Comparison of ENCODE assay signal across 1 cellular context in the genomic region with DNA sequence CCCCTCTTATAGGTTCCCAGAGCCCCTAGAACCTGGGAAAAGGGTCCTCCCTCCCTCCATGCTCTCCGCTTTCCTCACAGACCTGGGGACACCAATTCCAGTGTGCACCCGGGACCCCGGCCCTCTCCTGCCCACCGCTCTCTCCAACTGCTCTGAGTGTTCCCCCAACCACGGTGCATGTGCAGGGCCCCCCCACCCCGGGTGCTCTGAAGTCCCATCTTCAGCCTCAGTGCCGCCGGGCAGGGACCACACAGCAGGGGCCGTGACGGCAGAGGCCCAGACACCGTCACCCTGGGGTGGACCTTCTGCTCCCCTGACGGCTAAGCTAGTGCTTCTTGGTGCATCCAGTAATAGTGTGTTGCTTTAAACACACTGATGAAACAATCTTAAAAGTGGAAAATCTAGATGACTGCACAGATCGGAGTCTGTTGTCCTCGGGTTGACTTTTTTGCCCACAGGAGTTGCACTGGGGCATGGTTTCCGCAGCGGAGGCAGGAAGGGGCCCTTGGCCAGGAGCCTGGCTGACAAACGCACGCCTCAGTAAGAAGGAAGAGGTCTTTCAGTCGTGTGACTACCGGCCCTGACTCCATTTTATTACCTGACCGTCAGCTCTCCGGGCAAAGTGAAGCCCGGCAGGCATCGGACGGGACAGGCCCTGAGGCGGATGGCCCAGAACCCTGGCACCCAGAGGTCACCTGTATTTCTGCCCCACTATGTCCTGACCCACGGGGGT.
TF ChIP-seq lines count a peak whose summit lies in the region.

No MANE protein-coding gene starts in this region.

TF ChIP-seq in WTC11, 78 proteins besides CTCF, POLR2A, EP300 and RAD21:
- TF ChIP-seq TP53 (CRISPR knock-in tag; IDR thresholded peaks at IDR 0.05), result no peak
- TF ChIP-seq, protein P1, sequence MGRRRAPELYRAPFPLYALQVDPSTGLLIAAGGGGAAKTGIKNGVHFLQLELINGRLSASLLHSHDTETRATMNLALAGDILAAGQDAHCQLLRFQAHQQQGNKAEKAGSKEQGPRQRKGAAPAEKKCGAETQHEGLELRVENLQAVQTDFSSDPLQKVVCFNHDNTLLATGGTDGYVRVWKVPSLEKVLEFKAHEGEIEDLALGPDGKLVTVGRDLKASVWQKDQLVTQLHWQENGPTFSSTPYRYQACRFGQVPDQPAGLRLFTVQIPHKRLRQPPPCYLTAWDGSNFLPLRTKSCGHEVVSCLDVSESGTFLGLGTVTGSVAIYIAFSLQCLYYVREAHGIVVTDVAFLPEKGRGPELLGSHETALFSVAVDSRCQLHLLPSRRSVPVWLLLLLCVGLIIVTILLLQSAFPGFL (CRISPR knock-in tag; IDR thresholded peaks at IDR 0.05; ENCODE audit: borderline replicate concordance), result no peak
- TF ChIP-seq SOX15 (CRISPR knock-in tag; IDR thresholded peaks at IDR 0.05), result no peak
- TF ChIP-seq, protein P2, sequence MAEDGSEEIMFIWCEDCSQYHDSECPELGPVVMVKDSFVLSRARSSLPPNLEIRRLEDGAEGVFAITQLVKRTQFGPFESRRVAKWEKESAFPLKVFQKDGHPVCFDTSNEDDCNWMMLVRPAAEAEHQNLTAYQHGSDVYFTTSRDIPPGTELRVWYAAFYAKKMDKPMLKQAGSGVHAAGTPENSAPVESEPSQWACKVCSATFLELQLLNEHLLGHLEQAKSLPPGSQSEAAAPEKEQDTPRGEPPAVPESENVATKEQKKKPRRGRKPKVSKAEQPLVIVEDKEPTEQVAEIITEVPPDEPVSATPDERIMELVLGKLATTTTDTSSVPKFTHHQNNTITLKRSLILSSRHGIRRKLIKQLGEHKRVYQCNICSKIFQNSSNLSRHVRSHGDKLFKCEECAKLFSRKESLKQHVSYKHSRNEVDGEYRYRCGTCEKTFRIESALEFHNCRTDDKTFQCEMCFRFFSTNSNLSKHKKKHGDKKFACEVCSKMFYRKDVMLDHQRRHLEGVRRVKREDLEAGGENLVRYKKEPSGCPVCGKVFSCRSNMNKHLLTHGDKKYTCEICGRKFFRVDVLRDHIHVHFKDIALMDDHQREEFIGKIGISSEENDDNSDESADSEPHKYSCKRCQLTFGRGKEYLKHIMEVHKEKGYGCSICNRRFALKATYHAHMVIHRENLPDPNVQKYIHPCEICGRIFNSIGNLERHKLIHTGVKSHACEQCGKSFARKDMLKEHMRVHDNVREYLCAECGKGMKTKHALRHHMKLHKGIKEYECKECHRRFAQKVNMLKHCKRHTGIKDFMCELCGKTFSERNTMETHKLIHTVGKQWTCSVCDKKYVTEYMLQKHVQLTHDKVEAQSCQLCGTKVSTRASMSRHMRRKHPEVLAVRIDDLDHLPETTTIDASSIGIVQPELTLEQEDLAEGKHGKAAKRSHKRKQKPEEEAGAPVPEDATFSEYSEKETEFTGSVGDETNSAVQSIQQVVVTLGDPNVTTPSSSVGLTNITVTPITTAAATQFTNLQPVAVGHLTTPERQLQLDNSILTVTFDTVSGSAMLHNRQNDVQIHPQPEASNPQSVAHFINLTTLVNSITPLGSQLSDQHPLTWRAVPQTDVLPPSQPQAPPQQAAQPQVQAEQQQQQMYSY (CRISPR knock-in tag; IDR thresholded peaks at IDR 0.05), result no peak
- TF ChIP-seq, protein P3, sequence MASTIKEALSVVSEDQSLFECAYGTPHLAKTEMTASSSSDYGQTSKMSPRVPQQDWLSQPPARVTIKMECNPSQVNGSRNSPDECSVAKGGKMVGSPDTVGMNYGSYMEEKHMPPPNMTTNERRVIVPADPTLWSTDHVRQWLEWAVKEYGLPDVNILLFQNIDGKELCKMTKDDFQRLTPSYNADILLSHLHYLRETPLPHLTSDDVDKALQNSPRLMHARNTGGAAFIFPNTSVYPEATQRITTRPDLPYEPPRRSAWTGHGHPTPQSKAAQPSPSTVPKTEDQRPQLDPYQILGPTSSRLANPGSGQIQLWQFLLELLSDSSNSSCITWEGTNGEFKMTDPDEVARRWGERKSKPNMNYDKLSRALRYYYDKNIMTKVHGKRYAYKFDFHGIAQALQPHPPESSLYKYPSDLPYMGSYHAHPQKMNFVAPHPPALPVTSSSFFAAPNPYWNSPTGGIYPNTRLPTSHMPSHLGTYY (CRISPR knock-in tag; IDR thresholded peaks at IDR 0.05), result no peak
- TF ChIP-seq IRF2 (CRISPR knock-in tag; IDR thresholded peaks at IDR 0.05; ENCODE audit: borderline replicate concordance, low read depth), result no peak
- TF ChIP-seq, protein P4, sequence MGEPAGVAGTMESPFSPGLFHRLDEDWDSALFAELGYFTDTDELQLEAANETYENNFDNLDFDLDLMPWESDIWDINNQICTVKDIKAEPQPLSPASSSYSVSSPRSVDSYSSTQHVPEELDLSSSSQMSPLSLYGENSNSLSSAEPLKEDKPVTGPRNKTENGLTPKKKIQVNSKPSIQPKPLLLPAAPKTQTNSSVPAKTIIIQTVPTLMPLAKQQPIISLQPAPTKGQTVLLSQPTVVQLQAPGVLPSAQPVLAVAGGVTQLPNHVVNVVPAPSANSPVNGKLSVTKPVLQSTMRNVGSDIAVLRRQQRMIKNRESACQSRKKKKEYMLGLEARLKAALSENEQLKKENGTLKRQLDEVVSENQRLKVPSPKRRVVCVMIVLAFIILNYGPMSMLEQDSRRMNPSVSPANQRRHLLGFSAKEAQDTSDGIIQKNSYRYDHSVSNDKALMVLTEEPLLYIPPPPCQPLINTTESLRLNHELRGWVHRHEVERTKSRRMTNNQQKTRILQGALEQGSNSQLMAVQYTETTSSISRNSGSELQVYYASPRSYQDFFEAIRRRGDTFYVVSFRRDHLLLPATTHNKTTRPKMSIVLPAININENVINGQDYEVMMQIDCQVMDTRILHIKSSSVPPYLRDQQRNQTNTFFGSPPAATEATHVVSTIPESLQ (CRISPR knock-in tag; IDR thresholded peaks at IDR 0.05), result no peak
- TF ChIP-seq GRHL2 (CRISPR knock-in tag; IDR thresholded peaks at IDR 0.05; ENCODE audit: insufficient replicate concordance, severe bottlenecking), result no peak
- TF ChIP-seq, protein P5, sequence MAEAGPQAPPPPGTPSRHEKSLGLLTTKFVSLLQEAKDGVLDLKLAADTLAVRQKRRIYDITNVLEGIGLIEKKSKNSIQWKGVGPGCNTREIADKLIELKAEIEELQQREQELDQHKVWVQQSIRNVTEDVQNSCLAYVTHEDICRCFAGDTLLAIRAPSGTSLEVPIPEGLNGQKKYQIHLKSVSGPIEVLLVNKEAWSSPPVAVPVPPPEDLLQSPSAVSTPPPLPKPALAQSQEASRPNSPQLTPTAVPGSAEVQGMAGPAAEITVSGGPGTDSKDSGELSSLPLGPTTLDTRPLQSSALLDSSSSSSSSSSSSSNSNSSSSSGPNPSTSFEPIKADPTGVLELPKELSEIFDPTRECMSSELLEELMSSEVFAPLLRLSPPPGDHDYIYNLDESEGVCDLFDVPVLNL (CRISPR knock-in tag; IDR thresholded peaks at IDR 0.05; ENCODE audit: borderline replicate concordance, low read depth), result no peak
- no peak for TF ChIP-seq HMGA2 (CRISPR knock-in tag; IDR thresholded peaks at IDR 0.05)
- TF ChIP-seq, protein P6, sequence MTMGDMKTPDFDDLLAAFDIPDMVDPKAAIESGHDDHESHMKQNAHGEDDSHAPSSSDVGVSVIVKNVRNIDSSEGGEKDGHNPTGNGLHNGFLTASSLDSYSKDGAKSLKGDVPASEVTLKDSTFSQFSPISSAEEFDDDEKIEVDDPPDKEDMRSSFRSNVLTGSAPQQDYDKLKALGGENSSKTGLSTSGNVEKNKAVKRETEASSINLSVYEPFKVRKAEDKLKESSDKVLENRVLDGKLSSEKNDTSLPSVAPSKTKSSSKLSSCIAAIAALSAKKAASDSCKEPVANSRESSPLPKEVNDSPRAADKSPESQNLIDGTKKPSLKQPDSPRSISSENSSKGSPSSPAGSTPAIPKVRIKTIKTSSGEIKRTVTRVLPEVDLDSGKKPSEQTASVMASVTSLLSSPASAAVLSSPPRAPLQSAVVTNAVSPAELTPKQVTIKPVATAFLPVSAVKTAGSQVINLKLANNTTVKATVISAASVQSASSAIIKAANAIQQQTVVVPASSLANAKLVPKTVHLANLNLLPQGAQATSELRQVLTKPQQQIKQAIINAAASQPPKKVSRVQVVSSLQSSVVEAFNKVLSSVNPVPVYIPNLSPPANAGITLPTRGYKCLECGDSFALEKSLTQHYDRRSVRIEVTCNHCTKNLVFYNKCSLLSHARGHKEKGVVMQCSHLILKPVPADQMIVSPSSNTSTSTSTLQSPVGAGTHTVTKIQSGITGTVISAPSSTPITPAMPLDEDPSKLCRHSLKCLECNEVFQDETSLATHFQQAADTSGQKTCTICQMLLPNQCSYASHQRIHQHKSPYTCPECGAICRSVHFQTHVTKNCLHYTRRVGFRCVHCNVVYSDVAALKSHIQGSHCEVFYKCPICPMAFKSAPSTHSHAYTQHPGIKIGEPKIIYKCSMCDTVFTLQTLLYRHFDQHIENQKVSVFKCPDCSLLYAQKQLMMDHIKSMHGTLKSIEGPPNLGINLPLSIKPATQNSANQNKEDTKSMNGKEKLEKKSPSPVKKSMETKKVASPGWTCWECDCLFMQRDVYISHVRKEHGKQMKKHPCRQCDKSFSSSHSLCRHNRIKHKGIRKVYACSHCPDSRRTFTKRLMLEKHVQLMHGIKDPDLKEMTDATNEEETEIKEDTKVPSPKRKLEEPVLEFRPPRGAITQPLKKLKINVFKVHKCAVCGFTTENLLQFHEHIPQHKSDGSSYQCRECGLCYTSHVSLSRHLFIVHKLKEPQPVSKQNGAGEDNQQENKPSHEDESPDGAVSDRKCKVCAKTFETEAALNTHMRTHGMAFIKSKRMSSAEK (CRISPR knock-in tag; IDR thresholded peaks at IDR 0.05; ENCODE audit: borderline replicate concordance), result no peak
- TF ChIP-seq FOXK1 (CRISPR knock-in tag; IDR thresholded peaks at IDR 0.05), result no peak
- no peak for TF ChIP-seq ELF4 (CRISPR knock-in tag; IDR thresholded peaks at IDR 0.05; ENCODE audit: low read depth)
- TF ChIP-seq KAT7 (CRISPR knock-in tag; IDR thresholded peaks at IDR 0.05; ENCODE audit: borderline replicate concordance), result no peak
- TF ChIP-seq, protein P7, sequence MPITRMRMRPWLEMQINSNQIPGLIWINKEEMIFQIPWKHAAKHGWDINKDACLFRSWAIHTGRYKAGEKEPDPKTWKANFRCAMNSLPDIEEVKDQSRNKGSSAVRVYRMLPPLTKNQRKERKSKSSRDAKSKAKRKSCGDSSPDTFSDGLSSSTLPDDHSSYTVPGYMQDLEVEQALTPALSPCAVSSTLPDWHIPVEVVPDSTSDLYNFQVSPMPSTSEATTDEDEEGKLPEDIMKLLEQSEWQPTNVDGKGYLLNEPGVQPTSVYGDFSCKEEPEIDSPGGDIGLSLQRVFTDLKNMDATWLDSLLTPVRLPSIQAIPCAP (CRISPR knock-in tag; IDR thresholded peaks at IDR 0.05), result no peak
